ENCODE assay signal across 8 cellular contexts in the genomic region with DNA sequence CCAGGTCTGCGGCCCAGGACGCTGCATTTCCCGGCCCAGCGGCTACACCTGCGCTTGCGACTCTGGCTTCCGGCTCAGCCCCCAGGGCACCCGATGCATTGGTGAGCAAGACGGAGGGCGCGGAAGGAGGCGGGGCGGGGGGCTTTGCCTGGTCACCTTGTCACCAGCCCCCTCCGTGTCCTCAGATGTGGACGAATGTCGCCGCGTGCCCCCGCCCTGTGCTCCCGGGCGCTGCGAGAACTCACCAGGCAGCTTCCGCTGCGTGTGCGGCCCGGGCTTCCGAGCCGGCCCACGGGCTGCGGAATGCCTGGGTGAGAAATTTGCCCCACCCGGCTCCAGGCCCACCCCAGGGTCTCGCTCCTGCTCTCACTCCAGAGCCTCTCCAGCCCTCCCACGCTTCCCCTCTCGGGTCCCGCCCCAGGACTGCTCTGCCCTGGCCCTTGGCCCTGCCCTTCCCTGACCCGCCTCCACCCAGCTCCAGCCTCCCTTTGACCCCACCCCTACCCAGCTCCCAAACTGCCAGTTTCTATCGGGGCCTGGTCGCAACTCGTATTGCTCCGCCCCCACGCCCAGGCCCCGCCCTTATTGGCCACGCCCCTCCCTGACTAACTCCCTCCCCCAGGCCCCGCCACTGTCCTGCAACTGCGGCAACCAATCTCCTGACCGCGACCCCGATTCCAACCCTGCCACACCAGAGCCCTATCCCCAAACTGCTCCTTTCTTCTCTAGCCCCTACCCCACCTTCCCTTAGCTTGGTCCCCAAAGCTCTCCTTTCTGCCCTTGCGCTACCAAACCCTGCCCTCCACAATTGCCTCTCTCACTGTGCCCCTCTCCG. TPM values are rescaled to one million over a fixed set of nuclear protein-coding genes. Genes with fewer than 3 reads are reported as not detected.
DNase-seq lines count a peak whose midpoint lies in the region; ATAC-seq, FAIRE-seq and TF ChIP-seq lines count a peak whose summit lies in the region.

No MANE protein-coding gene starts in this region.

- peaks cover 31% of the 10 kb centered on the region for H3K27me3 ChIP-seq in thymus (ENCODE audit: control insufficient read depth, insufficient read depth)

- H3K4me3 Mint-ChIP-seq in osteocyte (ENCODE audit: unreplicated experiment), result peak overlapping the region; percentile 60

- WGBS in thymus, result 2% methylated on average over 50 of the region's 50 CpGs

- H3K4me1 Mint-ChIP-seq in osteocyte (ENCODE audit: unreplicated experiment), result peaks cover 32% of the 10 kb centered on the region

- ATAC-seq in HG03135 (IDR thresholded peaks at IDR 0.05; ENCODE audit: unreplicated experiment), result peak; percentile 40

- H3K27ac Mint-ChIP-seq in osteocyte (ENCODE audit: unreplicated experiment), result peak overlapping the region; percentile 67

- H3K4me1 ChIP-seq in thymus (ENCODE audit: control insufficient read depth, insufficient read depth, low read length), result peaks cover 24% of the 10 kb centered on the region

- H3K9me3 Mint-ChIP-seq in osteocyte (ENCODE audit: unreplicated experiment), result no peaks in the 10 kb centered on the region

- H3K27me3 Mint-ChIP-seq in osteocyte (ENCODE audit: unreplicated experiment), result peaks cover 4% of the 10 kb centered on the region

- CTCF ChIA-PET in RWPE1 (lab: Yijun Ruan, JAX), result interaction anchor here (0.6 to 3.7 kb wide), 3 partner anchors 25 to 517 kb away, joined by 3 to 18 read pairs (median 3); no protein-coding TSS in a partner anchor

- peak; percentile 34 for DNase-seq in NCI-H82 (lab: John Stamatoyannopoulos, UW)
- DNase-seq in NCI-H82 treated with DMSO at 0.1 percent for 48 hours (lab: John Stamatoyannopoulos, UW; ENCODE audit: unreplicated experiment), result no peak
- DNase-seq in RWPE1 (ENCODE audit: low spot score), result peak; percentile 95
- DNase-seq in activated effector memory CD4-positive, alpha-beta T cell treated with Interleukin-2 at 50 U/mL for 16 hours, result peak; percentile 83
- peak; percentile 81 to 86 for DNase-seq in frontal cortex (ENCODE audit: low spot score in 2 of 2)
- DNase-seq in osteocyte (ENCODE audit: extremely low spot score, unreplicated experiment), result peak; percentile 89

- peak overlapping the region; percentile 50 for H3K4me3 ChIP-seq in thymus (ENCODE audit: low read length)

- H3K36me3 Mint-ChIP-seq in osteocyte (ENCODE audit: unreplicated experiment), result no peaks in the 10 kb centered on the region

- TF ChIP-seq CTCF in RWPE1 (conservative IDR thresholded peaks at IDR 0.05; ENCODE audit: low read depth), result no peak
- TF ChIP-seq CTCF in osteocyte (IDR thresholded peaks at IDR 0.05), result no peak

- no peaks in the 10 kb centered on the region for H3K36me3 ChIP-seq in thymus (ENCODE audit: control insufficient read depth, insufficient read depth)

- no peaks in the 10 kb centered on the region for H3K9me3 ChIP-seq in thymus (ENCODE audit: control insufficient read depth)

- POLR2A ChIA-PET in RWPE1 (lab: Yijun Ruan, JAX; ENCODE audit: low non-redundant PET), result no interaction called here

- peak overlapping the region; percentile 96 for H3K27ac ChIP-seq in RWPE1
- H3K27ac ChIP-seq in thymus (ENCODE audit: low read depth), result peak overlapping the region; percentile 79

- no peak for FAIRE-seq in frontal cortex (lab: Jason Lieb, UNC)

RNA-seq across cellular contexts. Expression of gene LTBP4, which starts 8.6 kb away (rescaled TPM):
- total RNA-seq in frontal cortex (25.3 TPM), osteocyte (85.9 and 93.6 TPM in 2 replicates)
- polyA plus RNA-seq in thymus, result 35.6 TPM

RNA-seq across cellular contexts. Expression of gene SHKBP1, which starts 33.1 kb away (rescaled TPM):
- total RNA-seq in frontal cortex (1.6 TPM), osteocyte (53.3 and 53.8 TPM in 2 replicates)
- 117 TPM for polyA plus RNA-seq in thymus

Comparison
In these comparisons a context has a peak if more than half of its experiments do, and no peak if none do; other contexts are left out.
1. RNA of gene SHKBP1, which starts 33.1 kb away (total RNA-seq): 53.3 to 53.8 TPM in osteocyte; 1.6 TPM in frontal cortex (single experiment); every median in the first group is over 10 times any median in the second.